ENCODE assay signal across 8 cellular contexts in genomic region chr14:35400707-35401421, GRCh38. TPM values are rescaled to one million over a fixed set of nuclear protein-coding genes. Genes with fewer than 3 reads are reported as not detected.
DNase-seq lines count a peak whose midpoint lies in the region; ATAC-seq and TF ChIP-seq lines count a peak whose summit lies in the region.

No MANE protein-coding gene starts in this region.

- no peak for ATAC-seq in GM19397 (IDR thresholded peaks at IDR 0.05; ENCODE audit: unreplicated experiment)

- peak; percentile 64 to 73 for DNase-seq in activated CD4-positive, alpha-beta T cell treated with anti-CD3 and anti-CD28 coated beads, Interleukin-2, amount 50 U/mL, for 48 hours
- DNase-seq in erythroblast (lab: John Stamatoyannopoulos, UW) (peak in 1 of 2 experiments; percentile 22), H4 (ENCODE audit: low spot score) (no peak), NCI-H526 treated with DMSO at 0.1 percent for 48 hours (lab: John Stamatoyannopoulos, UW) (no peak), GOT3 (lab: John Stamatoyannopoulos, UW) (no peak)
- DNase-seq in stimulated activated CD4-positive, alpha-beta T cell treated with anti-CD3 and anti-CD28 coated beads, Interleukin-1b, Interleukin-23, amount 100 ng/mL, for 4 hours (ENCODE audit: low read depth in 2 of 2) = peak; percentile 34 to 47

- peak; percentile 60 for TF ChIP-seq POLR2A in GM18526 (IDR thresholded peaks at IDR 0.05; ENCODE audit: extremely low read depth, insufficient read length)
- peak; percentile 31 for TF ChIP-seq POLR2A in erythroblast (IDR thresholded peaks at IDR 0.05; ENCODE audit: low read length)

RNA-seq across cellular contexts. Expression of gene NFKBIA, which starts 3.7 kb away (rescaled TPM):
- 39.5 and 41.4 TPM in 2 replicates for total RNA-seq in H4 (2014; rRNA removed; shearing (Covaris generic))

Comparison
In these comparisons a context has a peak if more than half of its experiments do, and no peak if none do; other contexts are left out.
1. DNase-seq: peak in activated CD4-positive, alpha-beta T cell treated with anti-CD3 and anti-CD28 coated beads, Interleukin-2, amount 50 U/mL, for 48 hours (2 of 2) and stimulated activated CD4-positive, alpha-beta T cell treated with anti-CD3 and anti-CD28 coated beads, Interleukin-1b, Interleukin-23, amount 100 ng/mL, for 4 hours (2 of 2); none in H4 (single experiment), NCI-H526 treated with DMSO at 0.1 percent for 48 hours (single experiment) and GOT3 (single experiment).